In genomic region chr6:20791932-20792331, GRCh38 we compare ENCODE assay signal across 1 cellular context.
TF ChIP-seq lines count a peak whose summit lies in the region.

No MANE protein-coding gene starts in this region.

TF ChIP-seq in GM23338, 12 proteins besides CTCF, POLR2A, EP300 and RAD21 (continued from another document):
- TF ChIP-seq, protein P1, sequence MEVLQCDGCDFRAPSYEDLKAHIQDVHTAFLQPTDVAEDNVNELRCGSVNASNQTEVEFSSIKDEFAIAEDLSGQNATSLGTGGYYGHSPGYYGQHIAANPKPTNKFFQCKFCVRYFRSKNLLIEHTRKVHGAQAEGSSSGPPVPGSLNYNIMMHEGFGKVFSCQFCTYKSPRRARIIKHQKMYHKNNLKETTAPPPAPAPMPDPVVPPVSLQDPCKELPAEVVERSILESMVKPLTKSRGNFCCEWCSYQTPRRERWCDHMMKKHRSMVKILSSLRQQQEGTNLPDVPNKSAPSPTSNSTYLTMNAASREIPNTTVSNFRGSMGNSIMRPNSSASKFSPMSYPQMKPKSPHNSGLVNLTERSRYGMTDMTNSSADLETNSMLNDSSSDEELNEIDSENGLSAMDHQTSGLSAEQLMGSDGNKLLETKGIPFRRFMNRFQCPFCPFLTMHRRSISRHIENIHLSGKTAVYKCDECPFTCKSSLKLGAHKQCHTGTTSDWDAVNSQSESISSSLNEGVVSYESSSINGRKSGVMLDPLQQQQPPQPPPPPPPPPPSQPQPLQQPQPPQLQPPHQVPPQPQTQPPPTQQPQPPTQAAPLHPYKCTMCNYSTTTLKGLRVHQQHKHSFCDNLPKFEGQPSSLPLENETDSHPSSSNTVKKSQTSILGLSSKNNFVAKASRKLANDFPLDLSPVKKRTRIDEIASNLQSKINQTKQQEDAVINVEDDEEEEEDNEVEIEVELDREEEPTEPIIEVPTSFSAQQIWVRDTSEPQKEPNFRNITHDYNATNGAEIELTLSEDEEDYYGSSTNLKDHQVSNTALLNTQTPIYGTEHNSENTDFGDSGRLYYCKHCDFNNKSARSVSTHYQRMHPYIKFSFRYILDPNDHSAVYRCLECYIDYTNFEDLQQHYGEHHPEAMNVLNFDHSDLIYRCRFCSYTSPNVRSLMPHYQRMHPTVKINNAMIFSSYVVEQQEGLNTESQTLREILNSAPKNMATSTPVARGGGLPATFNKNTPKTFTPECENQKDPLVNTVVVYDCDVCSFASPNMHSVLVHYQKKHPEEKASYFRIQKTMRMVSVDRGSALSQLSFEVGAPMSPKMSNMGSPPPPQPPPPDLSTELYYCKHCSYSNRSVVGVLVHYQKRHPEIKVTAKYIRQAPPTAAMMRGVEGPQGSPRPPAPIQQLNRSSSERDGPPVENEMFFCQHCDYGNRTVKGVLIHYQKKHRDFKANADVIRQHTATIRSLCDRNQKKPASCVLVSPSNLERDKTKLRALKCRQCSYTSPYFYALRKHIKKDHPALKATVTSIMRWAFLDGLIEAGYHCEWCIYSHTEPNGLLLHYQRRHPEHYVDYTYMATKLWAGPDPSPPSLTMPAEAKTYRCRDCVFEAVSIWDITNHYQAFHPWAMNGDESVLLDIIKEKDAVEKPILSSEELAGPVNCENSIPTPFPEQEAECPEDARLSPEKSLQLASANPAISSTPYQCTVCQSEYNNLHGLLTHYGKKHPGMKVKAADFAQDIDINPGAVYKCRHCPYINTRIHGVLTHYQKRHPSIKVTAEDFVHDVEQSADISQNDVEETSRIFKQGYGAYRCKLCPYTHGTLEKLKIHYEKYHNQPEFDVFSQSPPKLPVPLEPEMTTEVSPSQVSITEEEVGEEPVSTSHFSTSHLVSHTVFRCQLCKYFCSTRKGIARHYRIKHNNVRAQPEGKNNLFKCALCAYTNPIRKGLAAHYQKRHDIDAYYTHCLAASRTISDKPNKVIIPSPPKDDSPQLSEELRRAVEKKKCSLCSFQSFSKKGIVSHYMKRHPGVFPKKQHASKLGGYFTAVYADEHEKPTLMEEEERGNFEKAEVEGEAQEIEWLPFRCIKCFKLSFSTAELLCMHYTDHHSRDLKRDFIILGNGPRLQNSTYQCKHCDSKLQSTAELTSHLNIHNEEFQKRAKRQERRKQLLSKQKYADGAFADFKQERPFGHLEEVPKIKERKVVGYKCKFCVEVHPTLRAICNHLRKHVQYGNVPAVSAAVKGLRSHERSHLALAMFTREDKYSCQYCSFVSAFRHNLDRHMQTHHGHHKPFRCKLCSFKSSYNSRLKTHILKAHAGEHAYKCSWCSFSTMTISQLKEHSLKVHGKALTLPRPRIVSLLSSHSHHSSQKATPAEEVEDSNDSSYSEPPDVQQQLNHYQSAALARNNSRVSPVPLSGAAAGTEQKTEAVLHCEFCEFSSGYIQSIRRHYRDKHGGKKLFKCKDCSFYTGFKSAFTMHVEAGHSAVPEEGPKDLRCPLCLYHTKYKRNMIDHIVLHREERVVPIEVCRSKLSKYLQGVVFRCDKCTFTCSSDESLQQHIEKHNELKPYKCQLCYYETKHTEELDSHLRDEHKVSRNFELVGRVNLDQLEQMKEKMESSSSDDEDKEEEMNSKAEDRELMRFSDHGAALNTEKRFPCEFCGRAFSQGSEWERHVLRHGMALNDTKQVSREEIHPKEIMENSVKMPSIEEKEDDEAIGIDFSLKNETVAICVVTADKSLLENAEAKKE (CRISPR knock-in tag; IDR thresholded peaks at IDR 0.05): no peak
